2 cellular contexts compared by ENCODE assay signal in the genomic region with DNA sequence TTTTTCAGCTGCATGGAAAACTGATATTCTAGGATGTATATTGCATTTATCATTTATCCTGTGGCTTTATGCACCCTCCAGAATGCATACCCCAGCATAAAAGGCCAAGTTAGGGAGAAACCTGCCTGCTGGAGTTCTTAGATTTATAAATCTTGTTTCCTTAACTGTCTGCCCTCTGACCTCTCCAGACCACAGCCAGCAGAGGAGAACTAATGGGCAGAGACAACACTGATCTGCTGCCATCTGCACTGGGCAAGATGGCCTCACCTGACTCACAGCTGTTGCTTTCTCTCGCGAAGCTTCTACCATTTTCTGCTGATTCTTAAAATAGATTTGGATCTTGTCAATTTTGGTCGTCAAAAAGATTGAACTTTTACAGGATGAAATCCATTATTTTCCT.
TF ChIP-seq lines count a peak whose summit lies in the region.

No MANE protein-coding gene starts in this region.

TF ChIP-seq in GM12878, 131 proteins besides CTCF, POLR2A, EP300 and RAD21:
- no peak for TF ChIP-seq ZBTB33 (IDR thresholded peaks at IDR 0.05)
- peak; percentile 56; the same call in 1 of the 2 replicates for TF ChIP-seq NR2F1 (conservative IDR thresholded peaks at IDR 0.05)
- TF ChIP-seq PRDM15 (CRISPR knock-in tag; IDR thresholded peaks at IDR 0.05) = no peak
- 0 out of 2 replicates have a peak, but pooled peaks have one; percentile 34 for TF ChIP-seq YY1 (IDR thresholded peaks at IDR 0.05; ENCODE audit: low read depth, low read length)

TF ChIP-seq in GM23338, 12 proteins besides CTCF, POLR2A, EP300 and RAD21:
- no peak for TF ChIP-seq EZH2phosphoT487 (IDR thresholded peaks at IDR 0.05; ENCODE audit: unreplicated experiment)
- TF ChIP-seq STAT1 (IDR thresholded peaks at IDR 0.05; ENCODE audit: unreplicated experiment) = no peak
- TF ChIP-seq JUNB (IDR thresholded peaks at IDR 0.05; ENCODE audit: unreplicated experiment) = no peak
- TF ChIP-seq ETS1 (IDR thresholded peaks at IDR 0.05) = no peak
- TF ChIP-seq, protein P1, sequence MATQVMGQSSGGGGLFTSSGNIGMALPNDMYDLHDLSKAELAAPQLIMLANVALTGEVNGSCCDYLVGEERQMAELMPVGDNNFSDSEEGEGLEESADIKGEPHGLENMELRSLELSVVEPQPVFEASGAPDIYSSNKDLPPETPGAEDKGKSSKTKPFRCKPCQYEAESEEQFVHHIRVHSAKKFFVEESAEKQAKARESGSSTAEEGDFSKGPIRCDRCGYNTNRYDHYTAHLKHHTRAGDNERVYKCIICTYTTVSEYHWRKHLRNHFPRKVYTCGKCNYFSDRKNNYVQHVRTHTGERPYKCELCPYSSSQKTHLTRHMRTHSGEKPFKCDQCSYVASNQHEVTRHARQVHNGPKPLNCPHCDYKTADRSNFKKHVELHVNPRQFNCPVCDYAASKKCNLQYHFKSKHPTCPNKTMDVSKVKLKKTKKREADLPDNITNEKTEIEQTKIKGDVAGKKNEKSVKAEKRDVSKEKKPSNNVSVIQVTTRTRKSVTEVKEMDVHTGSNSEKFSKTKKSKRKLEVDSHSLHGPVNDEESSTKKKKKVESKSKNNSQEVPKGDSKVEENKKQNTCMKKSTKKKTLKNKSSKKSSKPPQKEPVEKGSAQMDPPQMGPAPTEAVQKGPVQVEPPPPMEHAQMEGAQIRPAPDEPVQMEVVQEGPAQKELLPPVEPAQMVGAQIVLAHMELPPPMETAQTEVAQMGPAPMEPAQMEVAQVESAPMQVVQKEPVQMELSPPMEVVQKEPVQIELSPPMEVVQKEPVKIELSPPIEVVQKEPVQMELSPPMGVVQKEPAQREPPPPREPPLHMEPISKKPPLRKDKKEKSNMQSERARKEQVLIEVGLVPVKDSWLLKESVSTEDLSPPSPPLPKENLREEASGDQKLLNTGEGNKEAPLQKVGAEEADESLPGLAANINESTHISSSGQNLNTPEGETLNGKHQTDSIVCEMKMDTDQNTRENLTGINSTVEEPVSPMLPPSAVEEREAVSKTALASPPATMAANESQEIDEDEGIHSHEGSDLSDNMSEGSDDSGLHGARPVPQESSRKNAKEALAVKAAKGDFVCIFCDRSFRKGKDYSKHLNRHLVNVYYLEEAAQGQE (IDR thresholded peaks at IDR 0.05; ENCODE audit: unreplicated experiment) = no peak
- TF ChIP-seq, protein P2, sequence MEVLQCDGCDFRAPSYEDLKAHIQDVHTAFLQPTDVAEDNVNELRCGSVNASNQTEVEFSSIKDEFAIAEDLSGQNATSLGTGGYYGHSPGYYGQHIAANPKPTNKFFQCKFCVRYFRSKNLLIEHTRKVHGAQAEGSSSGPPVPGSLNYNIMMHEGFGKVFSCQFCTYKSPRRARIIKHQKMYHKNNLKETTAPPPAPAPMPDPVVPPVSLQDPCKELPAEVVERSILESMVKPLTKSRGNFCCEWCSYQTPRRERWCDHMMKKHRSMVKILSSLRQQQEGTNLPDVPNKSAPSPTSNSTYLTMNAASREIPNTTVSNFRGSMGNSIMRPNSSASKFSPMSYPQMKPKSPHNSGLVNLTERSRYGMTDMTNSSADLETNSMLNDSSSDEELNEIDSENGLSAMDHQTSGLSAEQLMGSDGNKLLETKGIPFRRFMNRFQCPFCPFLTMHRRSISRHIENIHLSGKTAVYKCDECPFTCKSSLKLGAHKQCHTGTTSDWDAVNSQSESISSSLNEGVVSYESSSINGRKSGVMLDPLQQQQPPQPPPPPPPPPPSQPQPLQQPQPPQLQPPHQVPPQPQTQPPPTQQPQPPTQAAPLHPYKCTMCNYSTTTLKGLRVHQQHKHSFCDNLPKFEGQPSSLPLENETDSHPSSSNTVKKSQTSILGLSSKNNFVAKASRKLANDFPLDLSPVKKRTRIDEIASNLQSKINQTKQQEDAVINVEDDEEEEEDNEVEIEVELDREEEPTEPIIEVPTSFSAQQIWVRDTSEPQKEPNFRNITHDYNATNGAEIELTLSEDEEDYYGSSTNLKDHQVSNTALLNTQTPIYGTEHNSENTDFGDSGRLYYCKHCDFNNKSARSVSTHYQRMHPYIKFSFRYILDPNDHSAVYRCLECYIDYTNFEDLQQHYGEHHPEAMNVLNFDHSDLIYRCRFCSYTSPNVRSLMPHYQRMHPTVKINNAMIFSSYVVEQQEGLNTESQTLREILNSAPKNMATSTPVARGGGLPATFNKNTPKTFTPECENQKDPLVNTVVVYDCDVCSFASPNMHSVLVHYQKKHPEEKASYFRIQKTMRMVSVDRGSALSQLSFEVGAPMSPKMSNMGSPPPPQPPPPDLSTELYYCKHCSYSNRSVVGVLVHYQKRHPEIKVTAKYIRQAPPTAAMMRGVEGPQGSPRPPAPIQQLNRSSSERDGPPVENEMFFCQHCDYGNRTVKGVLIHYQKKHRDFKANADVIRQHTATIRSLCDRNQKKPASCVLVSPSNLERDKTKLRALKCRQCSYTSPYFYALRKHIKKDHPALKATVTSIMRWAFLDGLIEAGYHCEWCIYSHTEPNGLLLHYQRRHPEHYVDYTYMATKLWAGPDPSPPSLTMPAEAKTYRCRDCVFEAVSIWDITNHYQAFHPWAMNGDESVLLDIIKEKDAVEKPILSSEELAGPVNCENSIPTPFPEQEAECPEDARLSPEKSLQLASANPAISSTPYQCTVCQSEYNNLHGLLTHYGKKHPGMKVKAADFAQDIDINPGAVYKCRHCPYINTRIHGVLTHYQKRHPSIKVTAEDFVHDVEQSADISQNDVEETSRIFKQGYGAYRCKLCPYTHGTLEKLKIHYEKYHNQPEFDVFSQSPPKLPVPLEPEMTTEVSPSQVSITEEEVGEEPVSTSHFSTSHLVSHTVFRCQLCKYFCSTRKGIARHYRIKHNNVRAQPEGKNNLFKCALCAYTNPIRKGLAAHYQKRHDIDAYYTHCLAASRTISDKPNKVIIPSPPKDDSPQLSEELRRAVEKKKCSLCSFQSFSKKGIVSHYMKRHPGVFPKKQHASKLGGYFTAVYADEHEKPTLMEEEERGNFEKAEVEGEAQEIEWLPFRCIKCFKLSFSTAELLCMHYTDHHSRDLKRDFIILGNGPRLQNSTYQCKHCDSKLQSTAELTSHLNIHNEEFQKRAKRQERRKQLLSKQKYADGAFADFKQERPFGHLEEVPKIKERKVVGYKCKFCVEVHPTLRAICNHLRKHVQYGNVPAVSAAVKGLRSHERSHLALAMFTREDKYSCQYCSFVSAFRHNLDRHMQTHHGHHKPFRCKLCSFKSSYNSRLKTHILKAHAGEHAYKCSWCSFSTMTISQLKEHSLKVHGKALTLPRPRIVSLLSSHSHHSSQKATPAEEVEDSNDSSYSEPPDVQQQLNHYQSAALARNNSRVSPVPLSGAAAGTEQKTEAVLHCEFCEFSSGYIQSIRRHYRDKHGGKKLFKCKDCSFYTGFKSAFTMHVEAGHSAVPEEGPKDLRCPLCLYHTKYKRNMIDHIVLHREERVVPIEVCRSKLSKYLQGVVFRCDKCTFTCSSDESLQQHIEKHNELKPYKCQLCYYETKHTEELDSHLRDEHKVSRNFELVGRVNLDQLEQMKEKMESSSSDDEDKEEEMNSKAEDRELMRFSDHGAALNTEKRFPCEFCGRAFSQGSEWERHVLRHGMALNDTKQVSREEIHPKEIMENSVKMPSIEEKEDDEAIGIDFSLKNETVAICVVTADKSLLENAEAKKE (CRISPR knock-in tag; IDR thresholded peaks at IDR 0.05) = no peak
- no peak for TF ChIP-seq ZNF331 (CRISPR knock-in tag; IDR thresholded peaks at IDR 0.05; ENCODE audit: low read depth)
- TF ChIP-seq ZNF114 (CRISPR knock-in tag; IDR thresholded peaks at IDR 0.05) = no peak
- no peak for TF ChIP-seq NANOG (IDR thresholded peaks at IDR 0.05; ENCODE audit: borderline replicate concordance)
- no peak for TF ChIP-seq EZH2 (IDR thresholded peaks at IDR 0.05; ENCODE audit: low read depth, unreplicated experiment)
- TF ChIP-seq CREB1 (CRISPR knock-in tag; IDR thresholded peaks at IDR 0.05; ENCODE audit: low read depth) = no peak
- TF ChIP-seq POLR2AphosphoS5 (IDR thresholded peaks at IDR 0.05; ENCODE audit: low read depth) = no peak
TF ChIP-seq in GM23338: peak in this region for 0.
